ENCODE assay signal across 12 cellular contexts in genomic region chr20:22106308-22106938, GRCh38.
DNase-seq lines count a peak whose midpoint lies in the region; ATAC-seq, FAIRE-seq and TF ChIP-seq lines count a peak whose summit lies in the region.
"Had no signal": no experiment of that assay in that cellular context is flagged by ENCODE, and none has a peak within 500 bp of the region (broad histone marks: within the 10 kb centered on the region; RNA-seq: fewer than 3 reads in every experiment).

No MANE protein-coding gene starts in this region.

- no peaks in the 10 kb centered on the region for H3K9me2 ChIP-seq in hepatocyte (replicated peaks; ENCODE audit: insufficient read depth)

- H2AFZ ChIP-seq in hepatocyte = no peak overlapping the region

- H3K27me3 ChIP-seq in heart right ventricle (no peaks in the 10 kb centered on the region), hepatocyte (peaks cover 9% of the 10 kb centered on the region)

- ATAC-seq in heart right ventricle = no peak
- no peak for ATAC-seq in Right ventricle myocardium superior (ENCODE audit: poor library complexity)
- ATAC-seq in GM19455 (IDR thresholded peaks at IDR 0.05; ENCODE audit: unreplicated experiment) = no peak
- no peak for ATAC-seq in GM21367 (IDR thresholded peaks at IDR 0.05; ENCODE audit: unreplicated experiment)

- H3K36me3 ChIP-seq in heart right ventricle (no peaks in the 10 kb centered on the region), hepatocyte (replicated peaks; ENCODE audit: insufficient read depth, low read depth) (no peaks in the 10 kb centered on the region)
- H3K36me3 ChIP-seq: thoracic aorta had no signal

- H3K4me1 ChIP-seq in heart right ventricle = no peaks in the 10 kb centered on the region
- no peaks in the 10 kb centered on the region for H3K4me1 ChIP-seq in hepatocyte (ENCODE audit: insufficient read depth)

- no peaks in the 10 kb centered on the region for H4K20me1 ChIP-seq in hepatocyte (ENCODE audit: insufficient read depth, poor library complexity, severe bottlenecking)

- no peak for FAIRE-seq in RCC 7860 (lab: Jason Lieb, UNC)

- no peak for DNase-seq in heart right ventricle
- no peak for DNase-seq in Right ventricle myocardium superior
- peak; percentile 20 for DNase-seq in RCC 7860 (ENCODE audit: low spot score)
- DNase-seq in hepatocyte (ENCODE audit: low spot score) = peak; percentile 56
- DNase-seq in GM19240 (ENCODE audit: insufficient read length, low spot score) = no peak
- no peak for DNase-seq in SKM-1 (lab: John Stamatoyannopoulos, UW; ENCODE audit: unreplicated experiment)
- DNase-seq: EL, occipital lobe, T-helper 2 cell had no signal

- H3K9me3 ChIP-seq in heart right ventricle (peaks cover 0 to 2% (median 0%) of the 10 kb centered on the region in 11 donors), hepatocyte (ENCODE audit: low read depth) (no peaks in the 10 kb centered on the region)
- H3K9me3 ChIP-seq: thoracic aorta had no signal

- intact Hi-C loops in heart right ventricle (cut with DNase I) (loop anchor here in 9 of 10 donors (2.0 to 10.0 kb wide), 10 partner anchors 58 to 392 kb away; no protein-coding TSS in a partner anchor), Right ventricle myocardium superior (cut with DNase I) (loop anchor here (5.0 kb wide), 1 partner anchor 299 kb away; no protein-coding TSS in a partner anchor)

- H3K79me2 ChIP-seq in hepatocyte = no peaks in the 10 kb centered on the region

- 63 to 65% methylated on average over 3 of the region's 3 CpGs for WGBS in heart right ventricle, 2 donors
- 69% methylated on average over 3 of the region's 3 CpGs for WGBS in hepatocyte (ENCODE audit: low lambda C conversion rate, missing lambda C conversion rate)

- TF ChIP-seq CTCF in heart right ventricle (IDR thresholded peaks at IDR 0.05) = peak in 7 of 9 donors; percentile 32 to 59 (median 46)
- peak; percentile 75 for TF ChIP-seq CTCF in hepatocyte (IDR thresholded peaks at IDR 0.05; ENCODE audit: poor library complexity)

- H3K4me2 ChIP-seq in hepatocyte = no peak overlapping the region

- H3K4me3 ChIP-seq in heart right ventricle (no peak overlapping the region), hepatocyte (no peak overlapping the region)
- H3K4me3 ChIP-seq: thoracic aorta had no signal

- H3K27ac ChIP-seq in heart right ventricle (no peak overlapping the region), hepatocyte (no peak overlapping the region)
- H3K27ac ChIP-seq: thoracic aorta had no signal

Comparison
In these comparisons a context has a peak if more than half of its experiments do, and no peak if none do; other contexts are left out.
1. DNase-seq: peak in RCC 7860 (single experiment) and hepatocyte (single experiment); none in heart right ventricle (0 of 2), Right ventricle myocardium superior (single experiment), GM19240 (single experiment) and SKM-1 (single experiment).